In the genomic region with DNA sequence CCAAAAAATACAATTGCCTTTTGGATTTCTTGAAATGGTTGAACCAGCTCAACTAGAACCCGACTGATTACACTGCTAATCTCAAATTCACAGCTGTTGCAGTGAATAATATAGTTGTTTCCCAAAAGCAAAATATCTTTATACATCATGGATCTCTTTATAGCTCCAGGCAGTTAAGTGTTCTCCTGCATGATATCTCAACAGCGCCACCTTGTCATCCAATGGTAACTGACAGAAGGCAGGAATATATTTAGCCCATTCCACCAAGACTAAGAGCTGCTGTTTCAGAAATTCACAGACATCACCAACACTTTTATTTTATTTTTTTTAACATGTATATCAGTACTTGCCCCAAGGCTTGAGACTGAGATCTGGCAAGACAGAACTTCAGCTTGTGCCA, we compare ENCODE assay signal across 1 cellular context.
TF ChIP-seq lines count a peak whose summit lies in the region.

No MANE protein-coding gene starts in this region.

TF ChIP-seq in SK-N-SH, 30 proteins besides CTCF, POLR2A, EP300 and RAD21 (continued from another document):
- TF ChIP-seq GATA2 (CRISPR knock-in tag; IDR thresholded peaks at IDR 0.05) (no peak), YY1 (IDR thresholded peaks at IDR 0.05; ENCODE audit: low read depth) (no peak)
TF ChIP-seq in SK-N-SH: peak in this region for 0.
